23 cellular contexts compared by ENCODE assay signal in the genomic region with DNA sequence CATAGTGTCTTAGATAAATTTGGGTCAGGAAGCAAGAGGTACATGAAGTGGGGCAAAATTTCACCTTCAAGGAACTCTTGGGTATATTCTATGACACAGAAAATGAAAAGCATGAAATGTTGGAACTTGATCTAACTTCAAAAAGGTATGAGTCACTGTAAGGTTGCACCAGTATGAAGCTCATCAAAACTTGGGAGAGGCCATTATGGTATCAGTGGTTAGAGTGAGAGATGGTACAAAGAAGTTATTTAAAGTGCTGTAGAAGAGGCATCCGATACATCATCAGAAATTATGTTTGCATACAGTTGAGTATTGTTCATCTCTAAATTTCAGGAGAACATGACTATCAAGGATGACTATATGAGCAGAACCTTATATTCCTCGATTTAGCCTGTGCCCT.
"Had no signal": no experiment of that assay in that cellular context is flagged by ENCODE, and none has a peak within 500 bp of the region (broad histone marks: within the 10 kb centered on the region; RNA-seq: fewer than 3 reads in every experiment).

No MANE protein-coding gene starts in this region.

- H3K9me3 ChIP-seq: gastrocnemius medialis, mucosa of descending colon had no signal

- H3K27me3 ChIP-seq: esophagus squamous epithelium, gastrocnemius medialis, heart right ventricle, left lung had no signal

- H3K36me3 Mint-ChIP-seq: mesothelial cell of epicardium had no signal

- H3K27ac ChIP-seq: epithelial cell of prostate, esophagus squamous epithelium, gastrocnemius medialis, heart right ventricle, left lung, lower lobe of right lung had no signal

- H3K4me3 ChIP-seq: esophagus squamous epithelium, gastrocnemius medialis, heart right ventricle, left lung, lower lobe of right lung, mucosa of descending colon had no signal

- DNase-seq: cortex of kidney; effector CD8-positive, alpha-beta T cell; effector memory CD8-positive, alpha-beta T cell; endodermal cell; erythroblast; esophagus squamous epithelium; foreskin fibroblast; foreskin melanocyte; gastrocnemius medialis; glutamatergic neuron; head of caudate nucleus; heart right ventricle; hippocampal formation; left cardiac atrium; left lung; left ventricle myocardium superior; lower lobe of right lung; mesenchymal stem cell; mucosa of descending colon had no signal

- H3K27ac Mint-ChIP-seq: dendritic cell treated with granulocyte-macrophage colony-stimulating factor and Interleukin-4, amounts not matched to agents 40 ng/mL and 50 ng/mL, for 4 days; effector memory CD8-positive, alpha-beta T cell; endodermal cell; mesothelial cell of epicardium had no signal

- ATAC-seq: effector memory CD8-positive, alpha-beta T cell; esophagus mucosa; gastrocnemius medialis; heart right ventricle; left cardiac atrium; left lung; left ventricle myocardium superior; lower lobe of right lung; mucosa of descending colon had no signal

- H3K4me3 Mint-ChIP-seq: dendritic cell treated with granulocyte-macrophage colony-stimulating factor and Interleukin-4, amounts not matched to agents 40 ng/mL and 50 ng/mL, for 4 days; effector memory CD8-positive, alpha-beta T cell; endodermal cell; mesothelial cell of epicardium had no signal

- H3K27me3 Mint-ChIP-seq: dendritic cell treated with granulocyte-macrophage colony-stimulating factor and Interleukin-4, amounts not matched to agents 40 ng/mL and 50 ng/mL, for 4 days had no signal

- H3K36me3 ChIP-seq: esophagus squamous epithelium, gastrocnemius medialis, heart right ventricle, left lung, lower lobe of right lung had no signal

- H3K4me1 ChIP-seq: esophagus squamous epithelium, heart right ventricle, left lung, lower lobe of right lung had no signal

- H3K4me1 Mint-ChIP-seq: endodermal cell, mesothelial cell of epicardium had no signal
